ENCODE assay signal across 16 cellular contexts in genomic region chr17:31649302-31649701, GRCh38.
A peak's percentile ranks its signal among the peaks of the same experiment; 100 is the strongest.
DNase-seq lines count a peak whose midpoint lies in the region; ATAC-seq and TF ChIP-seq lines count a peak whose summit lies in the region.
"Had no signal": no experiment of that assay in that cellular context is flagged by ENCODE, and none has a peak within 500 bp of the region (broad histone marks: within the 10 kb centered on the region; RNA-seq: fewer than 3 reads in every experiment).

No MANE protein-coding gene starts in this region.

- no peaks in the 10 kb centered on the region for H3K36me3 Mint-ChIP-seq in activated CD8-positive, alpha-beta memory T cell treated with anti-CD3 and anti-CD28 coated beads, Interleukin-2, amount 10 ng/mL, durations not matched to agents 7 days and 5 days
- peaks cover 2% of the 10 kb centered on the region for H3K36me3 Mint-ChIP-seq in osteocyte (ENCODE audit: unreplicated experiment)
- H3K36me3 Mint-ChIP-seq: CD4-positive, CD25-positive, alpha-beta regulatory T cell; CD8-positive, alpha-beta T cell had no signal

- no peaks in the 10 kb centered on the region for H3K9me3 Mint-ChIP-seq in activated CD8-positive, alpha-beta memory T cell treated with anti-CD3 and anti-CD28 coated beads, Interleukin-2, amount 10 ng/mL, durations not matched to agents 7 days and 5 days (ENCODE audit: low read depth)
- H3K9me3 Mint-ChIP-seq in osteocyte (ENCODE audit: unreplicated experiment): peaks cover 11% of the 10 kb centered on the region

- no peak for TF ChIP-seq CTCF in osteocyte (IDR thresholded peaks at IDR 0.05)

- no peaks in the 10 kb centered on the region for H3K4me1 Mint-ChIP-seq in activated CD8-positive, alpha-beta memory T cell treated with anti-CD3 and anti-CD28 coated beads, Interleukin-2, amount 10 ng/mL, durations not matched to agents 7 days and 5 days
- H3K4me1 Mint-ChIP-seq in osteocyte (ENCODE audit: unreplicated experiment): peaks cover 15% of the 10 kb centered on the region
- H3K4me1 Mint-ChIP-seq: B cell; CD4-positive, CD25-positive, alpha-beta regulatory T cell had no signal

- no peak overlapping the region for H3K27ac Mint-ChIP-seq in activated CD8-positive, alpha-beta memory T cell treated with anti-CD3 and anti-CD28 coated beads, Interleukin-2, amount 10 ng/mL, durations not matched to agents 7 days and 5 days
- H3K27ac Mint-ChIP-seq in osteocyte (ENCODE audit: unreplicated experiment): no peak overlapping the region
- H3K27ac Mint-ChIP-seq: B cell; CD4-positive, CD25-positive, alpha-beta regulatory T cell; CD8-positive, alpha-beta T cell; HFFc6 had no signal

- no peak overlapping the region for H3K4me3 Mint-ChIP-seq in activated CD8-positive, alpha-beta memory T cell treated with anti-CD3 and anti-CD28 coated beads, Interleukin-2, amount 10 ng/mL, durations not matched to agents 7 days and 5 days
- no peak overlapping the region for H3K4me3 Mint-ChIP-seq in osteocyte (ENCODE audit: unreplicated experiment)
- H3K4me3 Mint-ChIP-seq: B cell; CD4-positive, CD25-positive, alpha-beta regulatory T cell; CD8-positive, alpha-beta T cell; HFFc6 had no signal

- ATAC-seq in activated CD8-positive, alpha-beta memory T cell treated with anti-CD3 and anti-CD28 coated beads, Interleukin-2, amount 10 ng/mL, durations not matched to agents 7 days and 5 days: no peak
- ATAC-seq in esophagus mucosa: peak; percentile 60
- no peak for ATAC-seq in GM21717 (IDR thresholded peaks at IDR 0.05; ENCODE audit: unreplicated experiment)
- ATAC-seq: CD8-positive, alpha-beta T cell; GM12878 had no signal

- H3K27me3 Mint-ChIP-seq in activated CD8-positive, alpha-beta memory T cell treated with anti-CD3 and anti-CD28 coated beads, Interleukin-2, amount 10 ng/mL, durations not matched to agents 7 days and 5 days: peaks cover 27% of the 10 kb centered on the region
- H3K27me3 Mint-ChIP-seq in osteocyte (ENCODE audit: unreplicated experiment): no peaks in the 10 kb centered on the region

- CTCF ChIA-PET in activated CD8-positive, alpha-beta memory T cell treated with anti-CD3 and anti-CD28 coated beads, Interleukin-2, amount 10 ng/mL, durations not matched to agents 7 days and 5 days (lab: Charles Lee): no interaction called here

- peak; percentile 18 for DNase-seq in activated CD8-positive, alpha-beta memory T cell treated with anti-CD3 and anti-CD28 coated beads, Interleukin-2, amount 50 U/mL, for 48 hours
- no peak for DNase-seq in activated CD8-positive, alpha-beta memory T cell treated with anti-CD3 and anti-CD28 coated beads, Interleukin-2, amount 10 ng/mL, durations not matched to agents 7 days and 5 days
- DNase-seq in osteocyte (ENCODE audit: extremely low spot score, unreplicated experiment) (peak; percentile 49), ureter (ENCODE audit: low spot score) (no peak)
- no peak for DNase-seq in stimulated activated CD4-positive, alpha-beta T cell treated with anti-CD3 and anti-CD28 coated beads, Interleukin-4, amount 100 ng/mL, for 24 hours
- DNase-seq: Caco-2; CD4-positive, CD25-positive, alpha-beta regulatory T cell; CD8-positive, alpha-beta T cell; DMS153; DND-41; GOT3; HFFc6 had no signal

Comparison
In these comparisons a context has a peak if more than half of its experiments do, and no peak if none do; other contexts are left out.
1. DNase-seq: peak in activated CD8-positive, alpha-beta memory T cell treated with anti-CD3 and anti-CD28 coated beads, Interleukin-2, amount 50 U/mL, for 48 hours (single experiment) and osteocyte (single experiment); none in activated CD8-positive, alpha-beta memory T cell treated with anti-CD3 and anti-CD28 coated beads, Interleukin-2, amount 10 ng/mL, durations not matched to agents 7 days and 5 days (single experiment), stimulated activated CD4-positive, alpha-beta T cell treated with anti-CD3 and anti-CD28 coated beads, Interleukin-4, amount 100 ng/mL, for 24 hours (single experiment) and ureter (single experiment).